In genomic region chr15:48871536-48871935, GRCh38 we compare ENCODE assay signal across 18 cellular contexts. TPM values are rescaled to one million over a fixed set of nuclear protein-coding genes. Genes with fewer than 3 reads are reported as not detected.
DNase-seq lines count a peak whose midpoint lies in the region; ATAC-seq and TF ChIP-seq lines count a peak whose summit lies in the region.
"Had no signal": no experiment of that assay in that cellular context is flagged by ENCODE, and none has a peak within 500 bp of the region (broad histone marks: within the 10 kb centered on the region; RNA-seq: fewer than 3 reads in every experiment).

No MANE protein-coding gene starts in this region.

- H2BK120ac ChIP-seq in IMR-90 (ENCODE audit: low read depth, low read length) = peak overlapping the region; percentile 19; the same call in 1 of the 2 replicates

- H3K23ac ChIP-seq in IMR-90 (ENCODE audit: low read depth, low read length) = no peak overlapping the region

- H2BK15ac ChIP-seq in IMR-90 (ENCODE audit: low read depth, low read length) = peak overlapping the region; percentile 47; the same call in 2 of the 3 replicates

- H3K36me3 ChIP-seq in IMR-90 (ENCODE audit: control insufficient read depth, insufficient read depth, low read length) (no peaks in the 10 kb centered on the region), gastroesophageal sphincter (no peaks in the 10 kb centered on the region), Caco-2 (ENCODE audit: control insufficient read depth, insufficient read depth, low read length) (no peaks in the 10 kb centered on the region)
- H3K36me3 ChIP-seq: BLaER1 treated with 17β-estradiol and CSF1 and Interleukin-3, amounts not matched to agents 10 nM and 100 nM had no signal

- peak overlapping the region in 1 of 2 experiments; percentile 15; a peak in 1 of 4 replicates for H4K8ac ChIP-seq in IMR-90 (ENCODE audit: low read depth in 2 of 2, low read length in 2 of 2)

- POLR2A ChIA-PET in IMR-90 (lab: Charles Lee; ENCODE audit: unreplicated experiment) (no interaction called here), Caco-2 (lab: Charles Lee) (no interaction called here)

- no peak overlapping the region for H2BK5ac ChIP-seq in IMR-90 (ENCODE audit: low read depth, low read length, poor library complexity, severe bottlenecking)

- H3K4me3 Mint-ChIP-seq in Caco-2 (ENCODE audit: unreplicated experiment) = no peak overlapping the region
- H3K4me3 Mint-ChIP-seq: B cell; CD8-positive, alpha-beta T cell; GM23338 had no signal

- CTCF ChIA-PET in IMR-90 (lab: Yijun Ruan, JAX) = no interaction called here
- CTCF ChIA-PET in Caco-2 (lab: Charles Lee) = no interaction called here

- no peak for TF ChIP-seq EP300 in gastroesophageal sphincter (IDR thresholded peaks at IDR 0.05)

- no peak overlapping the region for H3K27ac ChIP-seq in IMR-90 (ENCODE audit: insufficient read depth, low read length)
- no peak overlapping the region for H3K27ac ChIP-seq in gastroesophageal sphincter
- H3K27ac ChIP-seq: BLaER1 treated with 17β-estradiol and CSF1 and Interleukin-3, amounts not matched to agents 10 nM and 100 nM had no signal

- H3K4me1 ChIP-seq in IMR-90 (ENCODE audit: control insufficient read depth, insufficient read depth, low read length) (peaks cover 18% of the 10 kb centered on the region), gastroesophageal sphincter (peaks cover 0 to 7% (median 0%) of the 10 kb centered on the region in 3 donors), Caco-2 (no peaks in the 10 kb centered on the region)

- no peak for TF ChIP-seq RAD21 in IMR-90 (IDR thresholded peaks at IDR 0.05; ENCODE audit: low read length)

- H3K9me3 ChIP-seq in IMR-90 (ENCODE audit: control insufficient read depth, insufficient read depth, low read length) (no peaks in the 10 kb centered on the region), gastroesophageal sphincter (no peaks in the 10 kb centered on the region), Caco-2 (no peaks in the 10 kb centered on the region)
- H3K9me3 ChIP-seq: BLaER1 treated with 17β-estradiol and CSF1 and Interleukin-3, amounts not matched to agents 10 nM and 100 nM had no signal

- H3K27me3 ChIP-seq in IMR-90 (ENCODE audit: control insufficient read depth, insufficient read depth, low read length) (no peaks in the 10 kb centered on the region), gastroesophageal sphincter (peaks cover 4% of the 10 kb centered on the region), Caco-2 (replicated peaks; ENCODE audit: control insufficient read depth, insufficient read depth, low read length) (no peaks in the 10 kb centered on the region)
- H3K27me3 ChIP-seq: BLaER1 treated with 17β-estradiol and CSF1 and Interleukin-3, amounts not matched to agents 10 nM and 100 nM had no signal

- 0 out of 2 replicates have a peak overlapping the region, but pooled peaks have one; percentile 5 for H2BK20ac ChIP-seq in IMR-90 (ENCODE audit: low read depth, low read length)

- H3K9me1 ChIP-seq in IMR-90 (ENCODE audit: insufficient read depth, low read length) = peaks cover 18% of the 10 kb centered on the region

- H3K4me1 Mint-ChIP-seq in Caco-2 (ENCODE audit: low read depth, unreplicated experiment) = no peaks in the 10 kb centered on the region
- H3K4me1 Mint-ChIP-seq: B cell, GM23338 had no signal

- TF ChIP-seq POLR2A in IMR-90 (IDR thresholded peaks at IDR 0.05; ENCODE audit: low read depth, low read length) = no peak
- TF ChIP-seq POLR2A in gastroesophageal sphincter (IDR thresholded peaks at IDR 0.05) = no peak

- peak overlapping the region; percentile 48; the same call in 1 of the 2 replicates for H3K14ac ChIP-seq in IMR-90 (replicated peaks; ENCODE audit: low read depth, low read length)

- no peak overlapping the region for H3K4ac ChIP-seq in IMR-90 (ENCODE audit: low read depth, low read length)

- H4K91ac ChIP-seq in IMR-90 (ENCODE audit: insufficient read depth, low read depth, low read length) = no peak overlapping the region

- H2AK9ac ChIP-seq in IMR-90 (replicated peaks; ENCODE audit: low read depth, low read length, poor library complexity) = no peak overlapping the region

- no peak overlapping the region for H3K9ac ChIP-seq in IMR-90 (ENCODE audit: low read depth, low read length)
- H3K9ac ChIP-seq: BLaER1 treated with 17β-estradiol and CSF1 and Interleukin-3, amounts not matched to agents 10 nM and 100 nM had no signal

- H2AFZ ChIP-seq in IMR-90 (replicated peaks; ENCODE audit: low read length, poor library complexity) = no peak overlapping the region
- H2AFZ ChIP-seq: GM23338 had no signal

- peak overlapping the region; percentile 29; the same call in 1 of the 2 replicates for H2AK5ac ChIP-seq in IMR-90 (ENCODE audit: low read depth, low read length)

- BruUV-seq in IMR-90 (replicated peaks; lab: Mats Ljungman, UMichigan) (no TSS peak), Caco-2 (replicated peaks; lab: Mats Ljungman, UMichigan) (no TSS peak)

- H3K36me3 Mint-ChIP-seq in Caco-2 (ENCODE audit: insufficient read depth, unreplicated experiment) = no peaks in the 10 kb centered on the region
- H3K36me3 Mint-ChIP-seq: CD8-positive, alpha-beta T cell had no signal

- TF ChIP-seq CTCF in IMR-90 (conservative IDR thresholded peaks at IDR 0.05; ENCODE audit: low read depth, low read length) (no peak), choroid plexus epithelial cell (conservative IDR thresholded peaks at IDR 0.05; ENCODE audit: low read depth, low read length) (no peak), gastroesophageal sphincter (IDR thresholded peaks at IDR 0.05) (no peak), Caco-2 (IDR thresholded peaks at IDR 0.05; ENCODE audit: insufficient read depth in 1 of 2, low read depth in 1 of 2, low read length in 1 of 2, severe bottlenecking in 1 of 2, unreplicated experiment in 1 of 2) (no peak)

- dilution Hi-C loops in IMR-90 (cut with HindIII; ENCODE audit: low sequenced_read_pairs, unreplicated experiment) = no loop called here

- intact Hi-C loops in IMR-90 (cut with micrococcal nuclease) = no loop called here
- intact Hi-C loops in Caco-2 (cut with micrococcal nuclease; ENCODE audit: unreplicated experiment) = no loop called here

- no peak for ATAC-seq in IMR-90 (ENCODE audit: low read depth)
- peak; percentile 26 for ATAC-seq in gastroesophageal sphincter
- no peak for ATAC-seq in GM19397 (IDR thresholded peaks at IDR 0.05; ENCODE audit: unreplicated experiment)
- ATAC-seq: CD8-positive, alpha-beta T cell; GM12878; GM23338 had no signal

- no peak overlapping the region for H3K18ac ChIP-seq in IMR-90 (ENCODE audit: low read depth, low read length)

- no peaks in the 10 kb centered on the region for H4K20me1 ChIP-seq in IMR-90 (ENCODE audit: insufficient read depth, low read length)
- H4K20me1 ChIP-seq: BLaER1 treated with 17β-estradiol and CSF1 and Interleukin-3, amounts not matched to agents 10 nM and 100 nM had no signal

- peaks cover 5 to 21% of the 10 kb centered on the region in 2 experiments; a peak in 3 of 4 replicates for H3K79me1 ChIP-seq in IMR-90 (ENCODE audit: low read depth in 1 of 2, low read length in 2 of 2)

- no peaks in the 10 kb centered on the region for H3K9me3 Mint-ChIP-seq in Caco-2 (ENCODE audit: unreplicated experiment)
- H3K9me3 Mint-ChIP-seq: CD8-positive, alpha-beta T cell; GM23338 had no signal

- no peak overlapping the region for H3K56ac ChIP-seq in IMR-90 (ENCODE audit: extremely low read depth, insufficient read depth, low read length)

- H3K27ac Mint-ChIP-seq in Caco-2 (ENCODE audit: unreplicated experiment) = no peak overlapping the region
- H3K27ac Mint-ChIP-seq: B cell; CD8-positive, alpha-beta T cell; GM23338 had no signal

- peak; percentile 20 for DNase-seq in IMR-90
- peak; percentile 36 for DNase-seq in choroid plexus epithelial cell (ENCODE audit: low read depth)
- DNase-seq in Caco-2 = no peak
- DNase-seq in NCI-H345 treated with DMSO at 0.1 percent for 48 hours (lab: John Stamatoyannopoulos, UW; ENCODE audit: unreplicated experiment) = no peak
- DNase-seq in inferior parietal cortex (ENCODE audit: extremely low spot score) = no peak
- DNase-seq: 8988T; CD8-positive, alpha-beta T cell; DMS 273 treated with DMSO at 0.1 percent for 48 hours; DMS53; DND-41; EL; HCEC 1CT had no signal

- H3K4me2 ChIP-seq in IMR-90 (ENCODE audit: low read depth, low read length) = no peak overlapping the region
- H3K4me2 ChIP-seq: GM23338 had no signal

- H3K4me3 ChIP-seq in IMR-90 (ENCODE audit: insufficient read depth, low read depth, low read length) (no peak overlapping the region), choroid plexus epithelial cell (ENCODE audit: low read depth, low read length) (no peak overlapping the region), gastroesophageal sphincter (no peak overlapping the region), Caco-2 (ENCODE audit: low read depth, low read length) (no peak overlapping the region)
- H3K4me3 ChIP-seq: BLaER1 treated with 17β-estradiol and CSF1 and Interleukin-3, amounts not matched to agents 10 nM and 100 nM; GM12878; GM23338 had no signal

- H3K27me3 Mint-ChIP-seq in Caco-2 (ENCODE audit: insufficient read depth, unreplicated experiment) = peaks cover 9% of the 10 kb centered on the region

- no peak overlapping the region for H4K5ac ChIP-seq in IMR-90 (ENCODE audit: low read depth, low read length)

- in situ Hi-C loops in IMR-90 (cut with MboI; ENCODE audit: low sequenced_read_pairs) = loop anchor here (25.0 kb wide), 1 partner anchor 541 kb away; the partner anchor contains the start of gene FGF7

TF ChIP-seq in IMR-90, 13 proteins besides CTCF, POLR2A, EP300 and RAD21:
- TF ChIP-seq BHLHE40 (IDR thresholded peaks at IDR 0.05; ENCODE audit: low read depth, low read length) (no peak), CEBPB (IDR thresholded peaks at IDR 0.05; ENCODE audit: low read depth, low read length) (peak; percentile 71), RFX5 (IDR thresholded peaks at IDR 0.05; ENCODE audit: low read depth, low read length) (no peak)

RNA-seq across cellular contexts. Expression of gene EID1, which starts 6.4 kb away (rescaled TPM):
- total RNA-seq in IMR-90 (2012; rRNA removed) (147 and 308 TPM in 2 replicates), gastroesophageal sphincter (100 to 1,000 TPM; 329 to 383 (median 335) TPM), Caco-2 (2022) (60.6 and 63.6 TPM in 2 replicates)
- 162 and 191 TPM in 2 replicates for polyA plus RNA-seq in IMR-90 (2012; rRNA removed)
- 116 and 250 TPM in 2 replicates for polyA plus RNA-seq in IMR-90 (2012; cell fraction: cytosol; rRNA removed)
- 31.4 and 62.4 TPM in 2 replicates for polyA plus RNA-seq in IMR-90 (2012; cell fraction: nucleus; rRNA removed; ENCODE audit: low replicate concordance)

Comparison
In these comparisons a context has a peak if more than half of its experiments do, and no peak if none do; other contexts are left out.
1. DNase-seq: peak in IMR-90 (single experiment) and choroid plexus epithelial cell (single experiment); none in Caco-2 (0 of 2), NCI-H345 treated with DMSO at 0.1 percent for 48 hours (single experiment) and inferior parietal cortex (single experiment).